7 cellular contexts compared by ENCODE assay signal in the genomic region with DNA sequence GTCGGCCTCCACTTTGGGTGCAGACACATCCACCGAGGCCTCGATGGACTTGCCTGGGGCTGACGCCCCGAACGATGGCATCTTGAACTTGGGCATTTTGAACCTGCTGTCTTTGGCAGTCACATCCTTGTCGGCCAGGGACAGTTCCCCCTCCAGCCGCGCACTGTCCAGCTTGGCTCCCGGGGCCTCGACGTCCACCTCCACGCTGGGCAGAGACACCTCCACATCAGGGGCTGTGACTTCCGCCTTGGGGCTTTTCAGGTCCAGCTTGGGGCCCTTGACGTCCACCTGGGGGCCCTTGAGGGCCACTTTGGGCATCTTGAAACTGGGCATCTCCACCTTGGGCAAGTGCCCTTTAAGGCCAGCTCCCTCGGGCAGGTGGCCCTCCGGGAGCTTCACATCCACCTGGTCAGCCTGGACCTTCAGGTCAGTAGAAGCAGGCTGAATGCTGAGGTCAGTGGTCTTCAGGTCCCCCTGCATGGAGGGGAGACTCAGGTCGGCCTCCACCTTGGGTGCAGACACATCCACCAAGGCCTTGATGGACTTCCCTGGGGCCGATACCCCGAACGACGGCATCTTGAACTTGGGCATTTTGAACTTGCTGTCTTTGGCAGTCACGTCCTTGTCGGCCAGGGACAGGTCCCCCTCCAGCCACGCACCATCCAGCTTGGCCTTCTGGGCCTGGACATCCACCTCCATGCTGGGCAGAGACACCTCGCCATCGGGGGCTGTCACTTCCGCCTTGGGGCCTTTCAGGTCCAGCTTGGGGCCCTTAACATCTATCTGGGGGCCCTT. TPM values are rescaled to one million over a fixed set of nuclear protein-coding genes. Genes with fewer than 3 reads are reported as not detected.
"Had no signal": no experiment of that assay in that cellular context is flagged by ENCODE, and none has a peak within 500 bp of the region (broad histone marks: within the 10 kb centered on the region; RNA-seq: fewer than 3 reads in every experiment).

No MANE protein-coding gene starts in this region.

RNA-seq across cellular contexts. Expression of gene PLD4, which starts 27.4 kb away (rescaled TPM):
- total RNA-seq: epithelial cell of proximal tubule, fibroblast of villous mesenchyme, foreskin keratinocyte, lung microvascular endothelial cell, myocyte had no signal
- polyA plus RNA-seq: fibroblast of lung, keratinocyte had no signal
